Comparison of ENCODE assay signal across 29 cellular contexts in the genomic region with DNA sequence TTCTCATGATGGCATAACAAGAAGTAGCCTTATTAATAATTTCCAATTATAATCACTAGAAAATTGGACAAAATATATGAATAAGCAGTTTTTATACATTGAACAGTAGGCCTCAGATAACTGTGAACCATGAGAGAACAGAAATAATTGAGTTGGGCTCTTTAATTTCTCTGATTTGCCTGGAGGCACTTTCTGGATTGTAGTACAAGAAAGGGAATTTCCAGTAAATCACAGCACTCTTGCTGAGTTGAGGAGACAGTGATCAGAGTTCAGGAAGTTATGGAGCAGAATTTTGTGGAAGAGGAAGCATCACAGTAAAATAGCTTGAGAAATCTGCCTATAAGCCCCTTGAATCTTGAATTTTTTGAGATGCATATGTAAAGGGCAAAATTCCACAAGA.
"Had no signal": no experiment of that assay in that cellular context is flagged by ENCODE, and none has a peak within 500 bp of the region (broad histone marks: within the 10 kb centered on the region; RNA-seq: fewer than 3 reads in every experiment).

No MANE protein-coding gene starts in this region.

- H3K9ac ChIP-seq: parathyroid adenoma had no signal

- H3K27ac ChIP-seq: dorsolateral prefrontal cortex, esophagus muscularis mucosa, foreskin keratinocyte, neutrophil, parathyroid adenoma, sigmoid colon, stomach, tibial artery had no signal

- DNase-seq: dorsolateral prefrontal cortex; effector CD4-positive, alpha-beta T cell; glutamatergic neuron; hypothalamus; immature natural killer cell; islet precursor cell; kidney glomerular epithelial cell; mesenchymal stem cell; mucosa of descending colon; naive B cell; right cardiac atrium; sigmoid colon; stimulated activated CD4-positive, alpha-beta T cell treated with anti-CD3 and anti-CD28 coated beads, Interleukin-2, amount 100 ng/mL, for 24 hours; stimulated activated CD4-positive, alpha-beta T cell treated with anti-CD3 and anti-CD28 coated beads, Interleukin-4, amount 100 ng/mL, for 24 hours; stimulated activated naive CD4-positive, alpha-beta T cell treated with Interleukin-2 at 50 U/mL for 16 hours; stomach; tibial artery had no signal

- H3K9me3 Mint-ChIP-seq: type B pancreatic cell had no signal

- H3K4me1 Mint-ChIP-seq: immature natural killer cell; naive B cell; stimulated activated effector memory CD8-positive, alpha-beta T cell treated with anti-CD3 and anti-CD28 coated beads, Interleukin-12 subunit alpha, Interleukin-12 subunit beta, amount 100 ng/mL, for 72 hours had no signal

- H3K27me3 ChIP-seq: dorsolateral prefrontal cortex, esophagus muscularis mucosa, foreskin keratinocyte, neutrophil, sigmoid colon, stomach, tibial artery had no signal

- H3K36me3 Mint-ChIP-seq: immature natural killer cell; natural killer cell treated with Interleukin-12 subunit alpha and Interleukin-12 subunit beta and Interleukin-15 and Interleukin-18, amount 100 ng/mL, for 72 hours; stimulated activated effector memory CD8-positive, alpha-beta T cell treated with anti-CD3 and anti-CD28 coated beads, Interleukin-12 subunit alpha, Interleukin-12 subunit beta, amount 100 ng/mL, for 72 hours had no signal

- H3K4me3 ChIP-seq: dorsolateral prefrontal cortex, esophagus muscularis mucosa, lung, mucosa of descending colon, sigmoid colon, stomach, tibial artery had no signal

- H3K9me3 ChIP-seq: esophagus muscularis mucosa, mucosa of descending colon, neutrophil had no signal

- H3K27me3 Mint-ChIP-seq: naive B cell, progenitor cell of endocrine pancreas, type B pancreatic cell had no signal

- ATAC-seq: foreskin keratinocyte; left lobe of liver; mucosa of descending colon; natural killer cell treated with Interleukin-12 subunit alpha and Interleukin-12 subunit beta and Interleukin-15 and Interleukin-18, amount 100 ng/mL, for 72 hours; right cardiac atrium; stimulated activated effector memory CD8-positive, alpha-beta T cell treated with anti-CD3 and anti-CD28 coated beads, Interleukin-12 subunit alpha, Interleukin-12 subunit beta, amount 100 ng/mL, for 72 hours had no signal

- H3K27ac Mint-ChIP-seq: immature natural killer cell; mesothelial cell of epicardium; naive B cell; natural killer cell treated with Interleukin-12 subunit alpha and Interleukin-12 subunit beta and Interleukin-15 and Interleukin-18, amount 100 ng/mL, for 72 hours; progenitor cell of endocrine pancreas; stimulated activated effector memory CD8-positive, alpha-beta T cell treated with anti-CD3 and anti-CD28 coated beads, Interleukin-12 subunit alpha, Interleukin-12 subunit beta, amount 100 ng/mL, for 72 hours; type B pancreatic cell had no signal

- H3K4me1 ChIP-seq: esophagus muscularis mucosa, foreskin keratinocyte, parathyroid adenoma, sigmoid colon, stomach, tibial artery had no signal

- H3K36me3 ChIP-seq: neutrophil, sigmoid colon, tibial artery had no signal

- H3K4me3 Mint-ChIP-seq: immature natural killer cell; mesothelial cell of epicardium; naive B cell; natural killer cell treated with Interleukin-12 subunit alpha and Interleukin-12 subunit beta and Interleukin-15 and Interleukin-18, amount 100 ng/mL, for 72 hours; neural crest cell; stimulated activated effector memory CD8-positive, alpha-beta T cell treated with anti-CD3 and anti-CD28 coated beads, Interleukin-12 subunit alpha, Interleukin-12 subunit beta, amount 100 ng/mL, for 72 hours; type B pancreatic cell had no signal
